Comparison of ENCODE assay signal across 1 cellular context in the genomic region with DNA sequence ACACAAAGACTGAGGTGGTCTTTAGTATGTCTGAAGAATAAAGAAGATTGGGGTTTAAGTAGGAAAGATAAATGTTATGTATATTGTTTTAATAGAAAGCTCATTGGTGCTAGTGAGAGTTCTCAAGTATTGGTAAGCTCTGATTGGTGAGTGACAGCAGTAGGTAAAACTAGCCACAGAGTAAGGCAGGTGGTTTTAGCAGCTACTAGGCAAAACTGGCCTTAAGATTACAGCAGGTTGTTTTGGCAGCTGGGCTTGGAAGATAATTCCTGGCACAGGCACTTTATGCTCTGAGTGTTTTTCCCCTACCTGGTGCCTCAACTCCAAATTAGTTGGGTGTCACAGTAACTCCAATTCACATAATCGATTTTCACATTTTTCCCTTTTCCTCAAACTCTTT.
A peak's percentile ranks its signal among the peaks of the same experiment; 100 is the strongest.
TF ChIP-seq lines count a peak whose summit lies in the region.

No MANE protein-coding gene starts in this region.

TF ChIP-seq in K562, 482 proteins besides CTCF, POLR2A, EP300 and RAD21 (continued from another document):
- TF ChIP-seq HMBOX1 (IDR thresholded peaks at IDR 0.05): peak; percentile 58; the same call in 1 of the 2 replicates
- TF ChIP-seq ZEB2 (IDR thresholded peaks at IDR 0.05): no peak
- TF ChIP-seq ZNF76 (CRISPR knock-in tag; IDR thresholded peaks at IDR 0.05; ENCODE audit: borderline replicate concordance): no peak
- TF ChIP-seq PREB (CRISPR knock-in tag; IDR thresholded peaks at IDR 0.05): no peak
- TF ChIP-seq FOXJ3 (CRISPR knock-in tag; IDR thresholded peaks at IDR 0.05): no peak
- TF ChIP-seq ZNF668 (CRISPR knock-in tag; IDR thresholded peaks at IDR 0.05): no peak
- TF ChIP-seq ZNF212 (CRISPR knock-in tag; IDR thresholded peaks at IDR 0.05): no peak
- TF ChIP-seq BRD4 (IDR thresholded peaks at IDR 0.05): no peak
- peak; percentile 23 for TF ChIP-seq CBFA2T2 (conservative IDR thresholded peaks at IDR 0.05)
- no peak for TF ChIP-seq MYBL2 (IDR thresholded peaks at IDR 0.05; ENCODE audit: low read depth)
- TF ChIP-seq MYBL2 (CRISPR knock-in tag; IDR thresholded peaks at IDR 0.05; ENCODE audit: borderline replicate concordance): no peak
- TF ChIP-seq HDGF (IDR thresholded peaks at IDR 0.05): no peak
- no peak for TF ChIP-seq KHSRP (IDR thresholded peaks at IDR 0.05)
- TF ChIP-seq ZFP36 (IDR thresholded peaks at IDR 0.05; ENCODE audit: low read depth, low read length, partially characterized antibody): peak; percentile 91
- no peak for TF ChIP-seq CEBPB (tag; IDR thresholded peaks at IDR 0.05)
- TF ChIP-seq, protein P1, sequence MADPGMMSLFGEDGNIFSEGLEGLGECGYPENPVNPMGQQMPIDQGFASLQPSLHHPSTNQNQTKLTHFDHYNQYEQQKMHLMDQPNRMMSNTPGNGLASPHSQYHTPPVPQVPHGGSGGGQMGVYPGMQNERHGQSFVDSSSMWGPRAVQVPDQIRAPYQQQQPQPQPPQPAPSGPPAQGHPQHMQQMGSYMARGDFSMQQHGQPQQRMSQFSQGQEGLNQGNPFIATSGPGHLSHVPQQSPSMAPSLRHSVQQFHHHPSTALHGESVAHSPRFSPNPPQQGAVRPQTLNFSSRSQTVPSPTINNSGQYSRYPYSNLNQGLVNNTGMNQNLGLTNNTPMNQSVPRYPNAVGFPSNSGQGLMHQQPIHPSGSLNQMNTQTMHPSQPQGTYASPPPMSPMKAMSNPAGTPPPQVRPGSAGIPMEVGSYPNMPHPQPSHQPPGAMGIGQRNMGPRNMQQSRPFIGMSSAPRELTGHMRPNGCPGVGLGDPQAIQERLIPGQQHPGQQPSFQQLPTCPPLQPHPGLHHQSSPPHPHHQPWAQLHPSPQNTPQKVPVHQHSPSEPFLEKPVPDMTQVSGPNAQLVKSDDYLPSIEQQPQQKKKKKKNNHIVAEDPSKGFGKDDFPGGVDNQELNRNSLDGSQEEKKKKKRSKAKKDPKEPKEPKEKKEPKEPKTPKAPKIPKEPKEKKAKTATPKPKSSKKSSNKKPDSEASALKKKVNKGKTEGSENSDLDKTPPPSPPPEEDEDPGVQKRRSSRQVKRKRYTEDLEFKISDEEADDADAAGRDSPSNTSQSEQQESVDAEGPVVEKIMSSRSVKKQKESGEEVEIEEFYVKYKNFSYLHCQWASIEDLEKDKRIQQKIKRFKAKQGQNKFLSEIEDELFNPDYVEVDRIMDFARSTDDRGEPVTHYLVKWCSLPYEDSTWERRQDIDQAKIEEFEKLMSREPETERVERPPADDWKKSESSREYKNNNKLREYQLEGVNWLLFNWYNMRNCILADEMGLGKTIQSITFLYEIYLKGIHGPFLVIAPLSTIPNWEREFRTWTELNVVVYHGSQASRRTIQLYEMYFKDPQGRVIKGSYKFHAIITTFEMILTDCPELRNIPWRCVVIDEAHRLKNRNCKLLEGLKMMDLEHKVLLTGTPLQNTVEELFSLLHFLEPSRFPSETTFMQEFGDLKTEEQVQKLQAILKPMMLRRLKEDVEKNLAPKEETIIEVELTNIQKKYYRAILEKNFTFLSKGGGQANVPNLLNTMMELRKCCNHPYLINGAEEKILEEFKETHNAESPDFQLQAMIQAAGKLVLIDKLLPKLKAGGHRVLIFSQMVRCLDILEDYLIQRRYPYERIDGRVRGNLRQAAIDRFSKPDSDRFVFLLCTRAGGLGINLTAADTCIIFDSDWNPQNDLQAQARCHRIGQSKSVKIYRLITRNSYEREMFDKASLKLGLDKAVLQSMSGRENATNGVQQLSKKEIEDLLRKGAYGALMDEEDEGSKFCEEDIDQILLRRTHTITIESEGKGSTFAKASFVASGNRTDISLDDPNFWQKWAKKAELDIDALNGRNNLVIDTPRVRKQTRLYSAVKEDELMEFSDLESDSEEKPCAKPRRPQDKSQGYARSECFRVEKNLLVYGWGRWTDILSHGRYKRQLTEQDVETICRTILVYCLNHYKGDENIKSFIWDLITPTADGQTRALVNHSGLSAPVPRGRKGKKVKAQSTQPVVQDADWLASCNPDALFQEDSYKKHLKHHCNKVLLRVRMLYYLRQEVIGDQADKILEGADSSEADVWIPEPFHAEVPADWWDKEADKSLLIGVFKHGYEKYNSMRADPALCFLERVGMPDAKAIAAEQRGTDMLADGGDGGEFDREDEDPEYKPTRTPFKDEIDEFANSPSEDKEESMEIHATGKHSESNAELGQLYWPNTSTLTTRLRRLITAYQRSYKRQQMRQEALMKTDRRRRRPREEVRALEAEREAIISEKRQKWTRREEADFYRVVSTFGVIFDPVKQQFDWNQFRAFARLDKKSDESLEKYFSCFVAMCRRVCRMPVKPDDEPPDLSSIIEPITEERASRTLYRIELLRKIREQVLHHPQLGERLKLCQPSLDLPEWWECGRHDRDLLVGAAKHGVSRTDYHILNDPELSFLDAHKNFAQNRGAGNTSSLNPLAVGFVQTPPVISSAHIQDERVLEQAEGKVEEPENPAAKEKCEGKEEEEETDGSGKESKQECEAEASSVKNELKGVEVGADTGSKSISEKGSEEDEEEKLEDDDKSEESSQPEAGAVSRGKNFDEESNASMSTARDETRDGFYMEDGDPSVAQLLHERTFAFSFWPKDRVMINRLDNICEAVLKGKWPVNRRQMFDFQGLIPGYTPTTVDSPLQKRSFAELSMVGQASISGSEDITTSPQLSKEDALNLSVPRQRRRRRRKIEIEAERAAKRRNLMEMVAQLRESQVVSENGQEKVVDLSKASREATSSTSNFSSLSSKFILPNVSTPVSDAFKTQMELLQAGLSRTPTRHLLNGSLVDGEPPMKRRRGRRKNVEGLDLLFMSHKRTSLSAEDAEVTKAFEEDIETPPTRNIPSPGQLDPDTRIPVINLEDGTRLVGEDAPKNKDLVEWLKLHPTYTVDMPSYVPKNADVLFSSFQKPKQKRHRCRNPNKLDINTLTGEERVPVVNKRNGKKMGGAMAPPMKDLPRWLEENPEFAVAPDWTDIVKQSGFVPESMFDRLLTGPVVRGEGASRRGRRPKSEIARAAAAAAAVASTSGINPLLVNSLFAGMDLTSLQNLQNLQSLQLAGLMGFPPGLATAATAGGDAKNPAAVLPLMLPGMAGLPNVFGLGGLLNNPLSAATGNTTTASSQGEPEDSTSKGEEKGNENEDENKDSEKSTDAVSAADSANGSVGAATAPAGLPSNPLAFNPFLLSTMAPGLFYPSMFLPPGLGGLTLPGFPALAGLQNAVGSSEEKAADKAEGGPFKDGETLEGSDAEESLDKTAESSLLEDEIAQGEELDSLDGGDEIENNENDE (IDR thresholded peaks at IDR 0.05; ENCODE audit: low read depth, low read length): no peak
- TF ChIP-seq TRIM24 (IDR thresholded peaks at IDR 0.05): peak; percentile 22 to 46; a peak in 2 of 4 replicates
- peak; percentile 46; the same call in 1 of the 2 replicates for TF ChIP-seq TCF3 (CRISPR knock-in tag; IDR thresholded peaks at IDR 0.05)
- TF ChIP-seq, protein P2, sequence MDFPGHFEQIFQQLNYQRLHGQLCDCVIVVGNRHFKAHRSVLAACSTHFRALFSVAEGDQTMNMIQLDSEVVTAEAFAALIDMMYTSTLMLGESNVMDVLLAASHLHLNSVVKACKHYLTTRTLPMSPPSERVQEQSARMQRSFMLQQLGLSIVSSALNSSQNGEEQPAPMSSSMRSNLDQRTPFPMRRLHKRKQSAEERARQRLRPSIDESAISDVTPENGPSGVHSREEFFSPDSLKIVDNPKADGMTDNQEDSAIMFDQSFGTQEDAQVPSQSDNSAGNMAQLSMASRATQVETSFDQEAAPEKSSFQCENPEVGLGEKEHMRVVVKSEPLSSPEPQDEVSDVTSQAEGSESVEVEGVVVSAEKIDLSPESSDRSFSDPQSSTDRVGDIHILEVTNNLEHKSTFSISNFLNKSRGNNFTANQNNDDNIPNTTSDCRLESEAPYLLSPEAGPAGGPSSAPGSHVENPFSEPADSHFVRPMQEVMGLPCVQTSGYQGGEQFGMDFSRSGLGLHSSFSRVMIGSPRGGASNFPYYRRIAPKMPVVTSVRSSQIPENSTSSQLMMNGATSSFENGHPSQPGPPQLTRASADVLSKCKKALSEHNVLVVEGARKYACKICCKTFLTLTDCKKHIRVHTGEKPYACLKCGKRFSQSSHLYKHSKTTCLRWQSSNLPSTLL (IDR thresholded peaks at IDR 0.05): no peak
- no peak for TF ChIP-seq ZC3H11A (IDR thresholded peaks at IDR 0.05; ENCODE audit: low read depth, low read length)
